ENCODE assay signal across 19 cellular contexts in genomic region chr2:239553376-239554000, GRCh38.
DNase-seq lines count a peak whose midpoint lies in the region; ATAC-seq, FAIRE-seq and TF ChIP-seq lines count a peak whose summit lies in the region.
"Had no signal": no experiment of that assay in that cellular context is flagged by ENCODE, and none has a peak within 500 bp of the region (broad histone marks: within the 10 kb centered on the region; RNA-seq: fewer than 3 reads in every experiment).

No MANE protein-coding gene starts in this region.

- ATAC-seq in HG03159 (IDR thresholded peaks at IDR 0.05; ENCODE audit: unreplicated experiment) (no peak), HG03095 (IDR thresholded peaks at IDR 0.05; ENCODE audit: unreplicated experiment) (no peak)
- ATAC-seq: A549 had no signal

- H3K4me1 ChIP-seq in sigmoid colon: no peaks in the 10 kb centered on the region
- H3K4me1 ChIP-seq: A549 had no signal

- peaks cover 21% of the 10 kb centered on the region for H3K4me1 Mint-ChIP-seq in activated naive CD4-positive, alpha-beta T cell treated with anti-CD3 and anti-CD28 coated beads for 36 hours (ENCODE audit: low read depth)
- no peaks in the 10 kb centered on the region for H3K4me1 Mint-ChIP-seq in chondrocyte (ENCODE audit: low read depth)
- H3K4me1 Mint-ChIP-seq: B cell had no signal

- H3K9me3 ChIP-seq in KOPT-K1 (ENCODE audit: insufficient read depth, low read length, poor library complexity, severe bottlenecking): no peaks in the 10 kb centered on the region
- H3K9me3 ChIP-seq in sigmoid colon: no peaks in the 10 kb centered on the region
- H3K9me3 ChIP-seq: A549 had no signal

- H3K27ac ChIP-seq in KOPT-K1 (ENCODE audit: low read depth, low read length, poor library complexity, severe bottlenecking): peak overlapping the region; percentile 95
- no peak overlapping the region for H3K27ac ChIP-seq in sigmoid colon
- H3K27ac ChIP-seq: A549 had no signal

- no peak overlapping the region for H3K4me3 ChIP-seq in sigmoid colon
- H3K4me3 ChIP-seq: A549 had no signal

- intact Hi-C loops in activated naive CD4-positive, alpha-beta T cell treated with anti-CD3 and anti-CD28 coated beads for 36 hours (cut with micrococcal nuclease): no loop called here
- intact Hi-C loops in sigmoid colon (cut with DNase I): no loop called here

- no peak for TF ChIP-seq POLR2A in sigmoid colon (IDR thresholded peaks at IDR 0.05)

- H3K4me3 Mint-ChIP-seq in activated naive CD4-positive, alpha-beta T cell treated with anti-CD3 and anti-CD28 coated beads for 36 hours: no peak overlapping the region
- H3K4me3 Mint-ChIP-seq in chondrocyte (ENCODE audit: unreplicated experiment): no peak overlapping the region
- H3K4me3 Mint-ChIP-seq: B cell, CD14-positive monocyte had no signal

- TF ChIP-seq EP300 in sigmoid colon (IDR thresholded peaks at IDR 0.05): no peak

- TF ChIP-seq CTCF in chondrocyte (IDR thresholded peaks at IDR 0.05) (no peak), sigmoid colon (IDR thresholded peaks at IDR 0.05) (no peak), D721Med (IDR thresholded peaks at IDR 0.05; ENCODE audit: insufficient read depth, missing control alignments) (no peak)

- FAIRE-seq in D721Med (lab: Jason Lieb, UNC): no peak
- FAIRE-seq: A549 had no signal

- H3K27me3 ChIP-seq in sigmoid colon: no peaks in the 10 kb centered on the region

- H3K36me3 ChIP-seq in KOPT-K1 (ENCODE audit: insufficient read depth, low read length) (no peaks in the 10 kb centered on the region), sigmoid colon (no peaks in the 10 kb centered on the region)

- no peaks in the 10 kb centered on the region for H3K36me3 Mint-ChIP-seq in activated naive CD4-positive, alpha-beta T cell treated with anti-CD3 and anti-CD28 coated beads for 36 hours (ENCODE audit: low read depth)
- H3K36me3 Mint-ChIP-seq in chondrocyte (ENCODE audit: low read depth): no peaks in the 10 kb centered on the region
- H3K36me3 Mint-ChIP-seq: CD14-positive monocyte had no signal

- WGBS in sigmoid colon, 2 donors: 76 to 79% methylated on average over 13 of the region's 13 CpGs

- CTCF ChIA-PET in activated naive CD4-positive, alpha-beta T cell treated with anti-CD3 and anti-CD28 coated beads for 36 hours (lab: Charles Lee): no interaction called here

- no peak overlapping the region for H3K27ac Mint-ChIP-seq in activated naive CD4-positive, alpha-beta T cell treated with anti-CD3 and anti-CD28 coated beads for 36 hours
- no peak overlapping the region for H3K27ac Mint-ChIP-seq in chondrocyte (ENCODE audit: unreplicated experiment)
- H3K27ac Mint-ChIP-seq: B cell had no signal

- no peaks in the 10 kb centered on the region for H3K9me3 Mint-ChIP-seq in activated naive CD4-positive, alpha-beta T cell treated with anti-CD3 and anti-CD28 coated beads for 36 hours
- no peaks in the 10 kb centered on the region for H3K9me3 Mint-ChIP-seq in chondrocyte (ENCODE audit: low read depth)

- H3K27me3 Mint-ChIP-seq in activated naive CD4-positive, alpha-beta T cell treated with anti-CD3 and anti-CD28 coated beads for 36 hours (ENCODE audit: low read depth): peaks cover 4% of the 10 kb centered on the region
- peaks cover 40% of the 10 kb centered on the region for H3K27me3 Mint-ChIP-seq in chondrocyte (ENCODE audit: low read depth)

- peak; percentile 37 for DNase-seq in activated naive CD4-positive, alpha-beta T cell treated with anti-CD3 and anti-CD28 coated beads for 36 hours
- no peak for DNase-seq in activated naive CD4-positive, alpha-beta T cell treated with Interleukin-2 at 50 U/mL for 16 hours
- DNase-seq in chondrocyte (ENCODE audit: low spot score) (peak; percentile 62), sigmoid colon (peak; percentile 42), D721Med (ENCODE audit: insufficient read length, low spot score) (no peak)
- DNase-seq: MM.1S, NCI-H1048, NCI-H1417 treated with DMSO at 0.1 percent for 48 hours, NCI-H187 treated with DMSO at 0.1 percent for 48 hours, NCI-H2107, NCI-H446 treated with DMSO at 0.1 percent for 48 hours, NCI-H526 treated with DMSO at 0.1 percent for 48 hours, SHP77 had no signal

Comparison
In these comparisons a context has a peak if more than half of its experiments do, and no peak if none do; other contexts are left out.
1. DNase-seq: peak in activated naive CD4-positive, alpha-beta T cell treated with anti-CD3 and anti-CD28 coated beads for 36 hours (single experiment), chondrocyte (single experiment) and sigmoid colon (single experiment); none in activated naive CD4-positive, alpha-beta T cell treated with Interleukin-2 at 50 U/mL for 16 hours (single experiment) and D721Med (single experiment).